ENCODE assay signal across 23 cellular contexts in the genomic region with DNA sequence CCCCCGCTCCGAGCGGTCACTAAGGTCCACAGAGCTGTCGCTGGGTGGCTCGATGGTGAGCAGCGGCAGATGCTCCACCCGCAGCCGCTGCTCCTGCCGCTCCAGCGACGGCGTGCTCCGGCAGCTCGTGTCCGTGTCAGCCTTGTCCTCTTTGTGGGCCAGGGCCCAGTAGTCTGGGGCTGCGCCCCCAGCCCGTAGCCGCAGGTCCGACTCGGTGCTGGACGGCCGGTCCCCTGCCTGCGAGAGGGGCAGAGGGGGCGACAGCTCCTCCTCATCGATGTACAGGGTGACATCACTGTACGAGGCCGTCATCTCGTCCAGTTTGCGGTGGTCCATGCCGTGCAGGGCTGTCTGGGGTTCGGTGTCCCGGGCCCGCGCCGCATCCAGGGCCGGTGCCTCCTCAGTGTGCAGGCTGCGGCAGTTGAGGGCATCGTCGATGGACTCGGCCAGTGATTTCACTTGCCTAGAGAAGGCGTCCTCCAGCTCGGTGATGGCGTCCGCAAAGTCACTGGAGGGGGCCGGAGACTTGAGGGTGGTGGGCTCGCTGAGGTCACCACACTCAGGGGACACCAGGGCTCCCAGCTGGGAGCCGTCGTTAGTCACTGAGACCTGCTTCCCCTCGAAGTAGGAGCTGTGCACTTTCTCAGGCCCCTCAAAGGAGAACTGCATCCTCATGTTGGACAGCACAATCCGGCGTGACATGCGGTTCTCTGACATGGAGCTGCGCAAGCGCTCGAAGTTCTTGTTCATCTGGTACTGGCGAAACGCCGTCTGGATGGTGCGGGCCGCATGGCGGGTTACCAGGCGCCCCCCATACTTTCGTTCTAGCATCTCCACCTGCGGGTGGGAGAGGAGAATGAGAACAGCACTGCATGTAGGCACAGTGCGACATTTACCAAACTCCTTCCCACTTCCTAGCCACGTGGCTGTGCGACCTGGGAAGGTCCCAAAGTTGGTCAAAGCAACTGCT.
DNase-seq lines count a peak whose midpoint lies in the region; ATAC-seq, FAIRE-seq and TF ChIP-seq lines count a peak whose summit lies in the region.
"Had no signal": no experiment of that assay in that cellular context is flagged by ENCODE, and none has a peak within 500 bp of the region (broad histone marks: within the 10 kb centered on the region; RNA-seq: fewer than 3 reads in every experiment).

No MANE protein-coding gene starts in this region.

- no peaks in the 10 kb centered on the region for H3K9me3 ChIP-seq in HepG2 (ENCODE audit: low read length)
- no peaks in the 10 kb centered on the region for H3K9me3 ChIP-seq in right lobe of liver
- no peaks in the 10 kb centered on the region for H3K9me3 ChIP-seq in PC-3 (ENCODE audit: low read length)
- H3K9me3 ChIP-seq in esophagus muscularis mucosa, result no peaks in the 10 kb centered on the region
- H3K9me3 ChIP-seq: Peyer's patch had no signal

- H3K79me2 ChIP-seq in HepG2 (ENCODE audit: insufficient read depth, low read length) (peaks cover 8% of the 10 kb centered on the region), PC-3 (ENCODE audit: low read length) (no peaks in the 10 kb centered on the region)

- POLR2A ChIA-PET in HepG2 (lab: Yijun Ruan, JAX) (no interaction called here), PC-3 (lab: Charles Lee; ENCODE audit: unreplicated experiment) (no interaction called here)

- TF ChIP-seq POLR2A in HepG2 (IDR thresholded peaks at IDR 0.05; ENCODE audit: insufficient read depth in 1 of 2, low read depth in 2 of 2, low read length in 2 of 2) (no peak; a peak in 1 of 4 replicates), right lobe of liver (IDR thresholded peaks at IDR 0.05) (no peak), esophagus muscularis mucosa (IDR thresholded peaks at IDR 0.05; ENCODE audit: low read depth) (no peak), lower leg skin (IDR thresholded peaks at IDR 0.05) (no peak)

- H3K27ac ChIP-seq in HepG2 (ENCODE audit: extremely low read length, insufficient read depth, low read length) (no peak overlapping the region), right lobe of liver (no peak overlapping the region), PC-3 (ENCODE audit: low read length) (no peak overlapping the region), esophagus muscularis mucosa (replicated peaks in 1 of 4) (peak overlapping the region in 3 of 4 donors; percentile 73 to 79 (median 77))
- H3K27ac ChIP-seq: KMS-11, Peyer's patch, SK-N-MC had no signal

- WGBS in HepG2 (ENCODE audit: low lambda C conversion rate), result 98% methylated on average over 47 of the region's 67 CpGs
- WGBS in right lobe of liver (ENCODE audit: insufficient coverage, low coverage, low lambda C conversion rate, missing lambda C conversion rate), result 91% methylated on average over 13 of the region's 67 CpGs
- 92% methylated on average over 30 of the region's 67 CpGs for WGBS in esophagus muscularis mucosa
- WGBS in lower leg skin, 2 donors, result 97 to 98% methylated on average over 59 to 66 of the region's 67 CpGs

- intact Hi-C loops in HepG2 (cut with micrococcal nuclease; ENCODE audit: unreplicated experiment) (no loop called here), right lobe of liver (cut with DNase I) (no loop called here), PC-3 (cut with micrococcal nuclease) (no loop called here), esophagus muscularis mucosa (cut with DNase I) (no loop called here), lower leg skin (cut with DNase I; ENCODE audit: low total_unique reads) (no loop called here)

- TF ChIP-seq RAD21 in HepG2 (CRISPR knock-in tag; IDR thresholded peaks at IDR 0.05), result no peak

- H3K27me3 ChIP-seq in HepG2 (ENCODE audit: control insufficient read depth in 1 of 2, insufficient read depth in 2 of 2, low read length in 2 of 2) (no peaks in the 10 kb centered on the region), right lobe of liver (no peaks in the 10 kb centered on the region), PC-3 (ENCODE audit: low read length) (no peaks in the 10 kb centered on the region), esophagus muscularis mucosa (no peaks in the 10 kb centered on the region)
- H3K27me3 ChIP-seq: Peyer's patch had no signal

- H3K4me2 ChIP-seq in HepG2 (ENCODE audit: low read depth, low read length), result no peak overlapping the region
- H3K4me2 ChIP-seq in PC-3 (ENCODE audit: low read length), result no peak overlapping the region
- H3K4me2 ChIP-seq: KMS-11 had no signal

- BruUV-seq in HepG2 (replicated peaks; lab: Mats Ljungman, UMichigan), result no TSS peak
- TSS peak; percentile 39 for BruUV-seq in PC-3 (replicated peaks; lab: Mats Ljungman, UMichigan)

- TF ChIP-seq CTCF in HepG2 (CRISPR knock-in tag; IDR thresholded peaks at IDR 0.05) (no peak), right lobe of liver (IDR thresholded peaks at IDR 0.05) (no peak), PC-3 (conservative IDR thresholded peaks at IDR 0.05; ENCODE audit: low read depth, low read length) (no peak), esophagus muscularis mucosa (IDR thresholded peaks at IDR 0.05) (no peak), lower leg skin (IDR thresholded peaks at IDR 0.05) (no peak)

- H3K4me3 ChIP-seq in HepG2 (replicated peaks in 1 of 3; ENCODE audit: insufficient read depth in 1 of 3, low read depth in 2 of 3, low read length in 3 of 3) (no peak overlapping the region), right lobe of liver (no peak overlapping the region), PC-3 (ENCODE audit: low read length) (no peak overlapping the region), esophagus muscularis mucosa (no peak overlapping the region), lower leg skin (ENCODE audit: low read depth, poor library complexity, severe bottlenecking) (no peak overlapping the region)
- H3K4me3 ChIP-seq: Peyer's patch, SK-N-MC had no signal

- DNase-seq in HepG2 (ENCODE audit: low spot score), result no peak
- no peak for DNase-seq in right lobe of liver
- no peak for DNase-seq in PC-3
- DNase-seq in esophagus muscularis mucosa (ENCODE audit: extremely low spot score), result no peak
- DNase-seq in KG1 (lab: John Stamatoyannopoulos, UW), result no peak
- DNase-seq in stimulated activated CD4-positive, alpha-beta T cell treated with anti-CD3 and anti-CD28 coated beads, Interleukin-15, amount 100 ng/mL, for 24 hours, result no peak
- DNase-seq in lower leg skin (ENCODE audit: low spot score in 2 of 2), result no peak
- DNase-seq: Calu3; CD8-positive, alpha-beta memory T cell; DMS79 treated with DMSO at 0.1 percent for 48 hours; GF-D8; NCI-H1048; NCI-H1417; NCI-H1694; NCI-H2029 treated with DMSO at 0.1 percent for 48 hours; NCI-H526 treated with DMSO at 0.1 percent for 48 hours; Peyer's patch; SIG-M5 had no signal

- no peak overlapping the region for H2AFZ ChIP-seq in HepG2 (ENCODE audit: low read length)
- no peak overlapping the region for H2AFZ ChIP-seq in PC-3 (ENCODE audit: low read length)

- CTCF ChIA-PET in HepG2 (lab: Yijun Ruan, JAX; ENCODE audit: low intra/inter-chr PET ratio, low total read pairs), result no interaction called here
- CTCF ChIA-PET in PC-3 (lab: Charles Lee), result no interaction called here

- H3K9ac ChIP-seq in HepG2 (ENCODE audit: insufficient read depth, low read depth, low read length) (no peak overlapping the region), PC-3 (ENCODE audit: low read length) (no peak overlapping the region)
- H3K9ac ChIP-seq: KMS-11 had no signal

- H3F3A ChIP-seq in PC-3 (ENCODE audit: low read length, unreplicated experiment), result no peaks in the 10 kb centered on the region

- in situ Hi-C loops in HepG2 (cut with HindIII; ENCODE audit: extremely low pct_ligation_motif_present, low pct_unique_long_range_greater_than_20kb), result no loop called here

- no peak for TF ChIP-seq EP300 in HepG2 (IDR thresholded peaks at IDR 0.05; ENCODE audit: low read depth in 2 of 2, low read length in 2 of 2)
- TF ChIP-seq EP300 in HepG2 (CRISPR knock-in tag; IDR thresholded peaks at IDR 0.05; ENCODE audit: borderline replicate concordance), result no peak
- no peak for TF ChIP-seq EP300 in esophagus muscularis mucosa (IDR thresholded peaks at IDR 0.05)

- ATAC-seq in HepG2 (no peak), right lobe of liver (no peak), PC-3 (no peak)

- H3K4me1 ChIP-seq in HepG2 (ENCODE audit: insufficient read depth, low read length), result no peaks in the 10 kb centered on the region
- no peaks in the 10 kb centered on the region for H3K4me1 ChIP-seq in right lobe of liver
- no peaks in the 10 kb centered on the region for H3K4me1 ChIP-seq in PC-3 (ENCODE audit: insufficient read depth, low read length)
- peaks cover 84 to 93% (median 89%) of the 10 kb centered on the region in 4 donors for H3K4me1 ChIP-seq in esophagus muscularis mucosa

- FAIRE-seq in HepG2 (lab: Jason Lieb, UNC), result no peak
- FAIRE-seq: GM12892, GM19239, HTR-8/SVneo had no signal

- H4K20me1 ChIP-seq in HepG2 (ENCODE audit: insufficient read depth, low read length), result peaks cover 29% of the 10 kb centered on the region; the same call in 1 of the 2 replicates
- no peaks in the 10 kb centered on the region for H4K20me1 ChIP-seq in PC-3 (ENCODE audit: low read length)

- H3K9me2 ChIP-seq in PC-3 (replicated peaks; ENCODE audit: low read length), result no peaks in the 10 kb centered on the region

- H3K36me3 ChIP-seq in HepG2 (replicated peaks in 1 of 2; ENCODE audit: control insufficient read depth in 1 of 2, insufficient read depth in 2 of 2, low read length in 2 of 2), result peaks cover 61 to 95% of the 10 kb centered on the region in 2 experiments
- H3K36me3 ChIP-seq in right lobe of liver, result peaks cover 0 to 70% (median 17%) of the 10 kb centered on the region in 4 donors
- peaks cover 3% of the 10 kb centered on the region for H3K36me3 ChIP-seq in PC-3 (ENCODE audit: low read depth, low read length)
- H3K36me3 ChIP-seq in esophagus muscularis mucosa, result peaks cover 19 to 64% (median 43%) of the 10 kb centered on the region in 4 donors

TF ChIP-seq in HepG2, 621 proteins besides CTCF, POLR2A, EP300 and RAD21 (continues in another document):
- TF ChIP-seq TOE1 (CRISPR knock-in tag; IDR thresholded peaks at IDR 0.05), result no peak
- no peak for TF ChIP-seq GTF2F1 (IDR thresholded peaks at IDR 0.05; ENCODE audit: low read length)
- TF ChIP-seq ZBTB38 (CRISPR knock-in tag; IDR thresholded peaks at IDR 0.05), result 0 out of 2 replicates have a peak, but pooled peaks have one; percentile 32
- TF ChIP-seq, protein P1, sequence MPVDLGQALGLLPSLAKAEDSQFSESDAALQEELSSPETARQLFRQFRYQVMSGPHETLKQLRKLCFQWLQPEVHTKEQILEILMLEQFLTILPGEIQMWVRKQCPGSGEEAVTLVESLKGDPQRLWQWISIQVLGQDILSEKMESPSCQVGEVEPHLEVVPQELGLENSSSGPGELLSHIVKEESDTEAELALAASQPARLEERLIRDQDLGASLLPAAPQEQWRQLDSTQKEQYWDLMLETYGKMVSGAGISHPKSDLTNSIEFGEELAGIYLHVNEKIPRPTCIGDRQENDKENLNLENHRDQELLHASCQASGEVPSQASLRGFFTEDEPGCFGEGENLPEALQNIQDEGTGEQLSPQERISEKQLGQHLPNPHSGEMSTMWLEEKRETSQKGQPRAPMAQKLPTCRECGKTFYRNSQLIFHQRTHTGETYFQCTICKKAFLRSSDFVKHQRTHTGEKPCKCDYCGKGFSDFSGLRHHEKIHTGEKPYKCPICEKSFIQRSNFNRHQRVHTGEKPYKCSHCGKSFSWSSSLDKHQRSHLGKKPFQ (CRISPR knock-in tag; IDR thresholded peaks at IDR 0.05; ENCODE audit: insufficient replicate concordance), result no peak
- TF ChIP-seq ZNF672 (CRISPR knock-in tag; IDR thresholded peaks at IDR 0.05), result no peak

Comparison
In these comparisons a context has a peak if more than half of its experiments do, and no peak if none do; other contexts are left out.
1. H3K27ac ChIP-seq: peak in esophagus muscularis mucosa (3 of 4); none in HepG2 (single experiment), right lobe of liver (0 of 3) and PC-3 (single experiment).